In the genomic region with DNA sequence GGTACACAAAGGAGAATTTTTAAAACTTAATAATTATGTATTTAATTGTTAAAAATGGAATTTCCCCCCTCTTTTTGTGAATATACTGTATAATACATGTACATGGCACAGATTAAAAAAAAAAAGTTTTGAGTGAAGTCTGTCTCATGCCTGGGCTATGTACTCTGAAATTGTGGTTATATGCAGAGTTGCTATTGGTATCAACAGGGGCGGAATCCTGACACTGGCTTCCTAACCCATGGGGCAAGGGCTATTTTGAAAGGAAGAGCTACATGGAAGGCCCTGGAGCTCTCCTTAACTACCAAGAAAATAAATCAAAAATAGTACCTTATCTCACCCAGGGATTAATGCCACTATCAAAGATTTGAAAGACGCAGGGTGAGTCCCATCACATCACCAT, we compare ENCODE assay signal across 9 cellular contexts. TPM values are rescaled to one million over a fixed set of nuclear protein-coding genes. Genes with fewer than 3 reads are reported as not detected.
DNase-seq lines count a peak whose midpoint lies in the region; ATAC-seq and TF ChIP-seq lines count a peak whose summit lies in the region.
"Had no signal": no experiment of that assay in that cellular context is flagged by ENCODE, and none has a peak within 500 bp of the region (broad histone marks: within the 10 kb centered on the region; RNA-seq: fewer than 3 reads in every experiment).

No MANE protein-coding gene starts in this region.

- H3K4me3 Mint-ChIP-seq in activated CD4-positive, alpha-beta T cell treated with anti-CD3 and anti-CD28 coated beads for 36 hours, result peak overlapping the region; percentile 80

- H3K9me3 Mint-ChIP-seq in activated CD4-positive, alpha-beta T cell treated with anti-CD3 and anti-CD28 coated beads for 36 hours (ENCODE audit: low read depth), result no peaks in the 10 kb centered on the region

- TF ChIP-seq CTCF in VCaP (conservative IDR thresholded peaks at IDR 0.05) (no peak), foreskin fibroblast (IDR thresholded peaks at IDR 0.05; ENCODE audit: low read depth, low read length) (no peak), smooth muscle cell (IDR thresholded peaks at IDR 0.05; ENCODE audit: borderline replicate concordance, insufficient read depth, poor library complexity, severe bottlenecking) (no peak)

- WGBS in smooth muscle cell (ENCODE audit: low lambda C conversion rate), result 100% methylated on average over 2 of the region's 2 CpGs

- H3K27ac ChIP-seq in VCaP, result peak overlapping the region; percentile 93
- no peak overlapping the region for H3K27ac ChIP-seq in smooth muscle cell (ENCODE audit: low read depth)

- no peaks in the 10 kb centered on the region for H3K27me3 ChIP-seq in smooth muscle cell (ENCODE audit: low read depth)
- H3K27me3 ChIP-seq: adrenal gland had no signal

- H3K9ac ChIP-seq in smooth muscle cell (ENCODE audit: low read depth), result no peak overlapping the region

- H3K79me2 ChIP-seq in smooth muscle cell (ENCODE audit: low read depth), result peaks cover 45% of the 10 kb centered on the region

- H3K9me3 ChIP-seq in smooth muscle cell (replicated peaks; ENCODE audit: low read depth), result no peaks in the 10 kb centered on the region
- H3K9me3 ChIP-seq: adrenal gland had no signal

- no peaks in the 10 kb centered on the region for H3F3A ChIP-seq in smooth muscle cell (ENCODE audit: low read depth)

- H3K27me3 Mint-ChIP-seq in activated CD4-positive, alpha-beta T cell treated with anti-CD3 and anti-CD28 coated beads for 36 hours, result no peaks in the 10 kb centered on the region

- POLR2A ChIA-PET in activated CD4-positive, alpha-beta T cell treated with anti-CD3 and anti-CD28 coated beads for 36 hours (lab: Charles Lee), result no interaction called here

- H3K4me3 ChIP-seq in foreskin fibroblast (ENCODE audit: low read depth in 1 of 2, low read length in 2 of 2), result peak overlapping the region; percentile 62 to 63
- H3K4me3 ChIP-seq in smooth muscle cell, result peak overlapping the region; percentile 89

- no peak overlapping the region for H2AFZ ChIP-seq in smooth muscle cell (ENCODE audit: low read depth)

- H3K4me1 ChIP-seq in smooth muscle cell (ENCODE audit: low read depth), result peaks cover 19% of the 10 kb centered on the region

- intact Hi-C loops in activated CD4-positive, alpha-beta T cell treated with anti-CD3 and anti-CD28 coated beads for 36 hours (cut with DNase I, micrococcal nuclease), result loop anchor here (2.0 to 10.0 kb wide), 3 partner anchors 38 to 550 kb away; partner anchors contain the start of genes DDX41 (in 1 of the 2), LMAN2 (in 1 of the 2) and UIMC1 (in 1 of the 2)

- CTCF ChIA-PET in activated CD4-positive, alpha-beta T cell treated with anti-CD3 and anti-CD28 coated beads for 36 hours (lab: Charles Lee), result interaction anchor here (0.5 to 1.6 kb wide), 4 partner anchors 12 to 1078 kb away, joined by 3 read pairs; no protein-coding TSS in a partner anchor

- H3K4me2 ChIP-seq in smooth muscle cell, result peak overlapping the region; percentile 86

- H4K20me1 ChIP-seq in smooth muscle cell (ENCODE audit: low read depth), result peaks cover 36% of the 10 kb centered on the region

- no peak for DNase-seq in activated CD4-positive, alpha-beta T cell treated with anti-CD3 and anti-CD28 coated beads for 36 hours
- no peak for DNase-seq in activated CD4-positive, alpha-beta T cell treated with anti-CD3 and anti-CD28 coated beads, Interleukin-2, amount 50 U/mL, for 4 hours
- DNase-seq in foreskin fibroblast (peak in 1 of 2 donors; percentile 9), smooth muscle cell (lab: John Stamatoyannopoulos, UW; ENCODE audit: unreplicated experiment) (no peak), CD1c-positive myeloid dendritic cell (ENCODE audit: extremely low spot score) (no peak), NCI-H2171 treated with DMSO at 0.1 percent for 48 hours (lab: John Stamatoyannopoulos, UW) (no peak)
- DNase-seq in central memory CD4-positive, alpha-beta T cell, result no peak

- no peak for ATAC-seq in activated CD4-positive, alpha-beta T cell treated with anti-CD3 and anti-CD28 coated beads for 36 hours

- peaks cover 13% of the 10 kb centered on the region for H3K36me3 Mint-ChIP-seq in activated CD4-positive, alpha-beta T cell treated with anti-CD3 and anti-CD28 coated beads for 36 hours (ENCODE audit: low read depth)

- H3K4me1 Mint-ChIP-seq in activated CD4-positive, alpha-beta T cell treated with anti-CD3 and anti-CD28 coated beads for 36 hours, result peaks cover 24% of the 10 kb centered on the region

- H3K27ac Mint-ChIP-seq in activated CD4-positive, alpha-beta T cell treated with anti-CD3 and anti-CD28 coated beads for 36 hours, result peak overlapping the region; percentile 66

- no peaks in the 10 kb centered on the region for H3K36me3 ChIP-seq in smooth muscle cell (ENCODE audit: low read depth)

RNA-seq across cellular contexts. Expression of gene FAM193B, which starts 0.9 kb away (rescaled TPM):
- 10 to 100 TPM; 63.6 to 77.7 TPM for total RNA-seq in activated CD4-positive, alpha-beta T cell treated with anti-CD3 and anti-CD28 coated beads for 36 hours
- total RNA-seq in smooth muscle cell, result 28.3 and 36.5 TPM in 2 replicates
- 42.8 and 58.2 TPM in 2 replicates for polyA plus RNA-seq in smooth muscle cell

RNA-seq across cellular contexts. Expression of gene TMED9, which starts 36.8 kb away (rescaled TPM):
- 100 to 1,000 TPM in 1 of 2 experiments, 10 to 100 TPM in 1; 83.2 to 109 TPM for total RNA-seq in activated CD4-positive, alpha-beta T cell treated with anti-CD3 and anti-CD28 coated beads for 36 hours
- 211 and 224 TPM in 2 replicates for total RNA-seq in smooth muscle cell
- polyA plus RNA-seq in smooth muscle cell, result 611 and 662 TPM in 2 replicates

RNA-seq across cellular contexts. Expression of gene DDX41, which starts 38.5 kb away (rescaled TPM):
- total RNA-seq in activated CD4-positive, alpha-beta T cell treated with anti-CD3 and anti-CD28 coated beads for 36 hours, result 100 to 1,000 TPM; 192 to 197 TPM
- total RNA-seq in smooth muscle cell, result 77.2 and 90.0 TPM in 2 replicates
- polyA plus RNA-seq in smooth muscle cell, result 72.5 and 80.4 TPM in 2 replicates

RNA-seq across cellular contexts. Expression of gene B4GALT7, which starts 44.7 kb away (rescaled TPM):
- 10 to 100 TPM; 16.3 to 18.1 TPM for total RNA-seq in activated CD4-positive, alpha-beta T cell treated with anti-CD3 and anti-CD28 coated beads for 36 hours
- total RNA-seq in smooth muscle cell, result 34.6 and 41.5 TPM in 2 replicates
- polyA plus RNA-seq in smooth muscle cell, result 55.8 and 72.8 TPM in 2 replicates

RNA-seq across cellular contexts. Expression of gene DOK3, which starts 45.6 kb away (rescaled TPM):
- 1 to 10 TPM; 4.2 to 4.8 TPM for total RNA-seq in activated CD4-positive, alpha-beta T cell treated with anti-CD3 and anti-CD28 coated beads for 36 hours
- 0.58 and 1.5 TPM in 2 replicates for total RNA-seq in smooth muscle cell
- polyA plus RNA-seq in smooth muscle cell, result 1.4 and 3.5 TPM in 2 replicates
